Comparison of ENCODE assay signal across 9 cellular contexts in the genomic region with DNA sequence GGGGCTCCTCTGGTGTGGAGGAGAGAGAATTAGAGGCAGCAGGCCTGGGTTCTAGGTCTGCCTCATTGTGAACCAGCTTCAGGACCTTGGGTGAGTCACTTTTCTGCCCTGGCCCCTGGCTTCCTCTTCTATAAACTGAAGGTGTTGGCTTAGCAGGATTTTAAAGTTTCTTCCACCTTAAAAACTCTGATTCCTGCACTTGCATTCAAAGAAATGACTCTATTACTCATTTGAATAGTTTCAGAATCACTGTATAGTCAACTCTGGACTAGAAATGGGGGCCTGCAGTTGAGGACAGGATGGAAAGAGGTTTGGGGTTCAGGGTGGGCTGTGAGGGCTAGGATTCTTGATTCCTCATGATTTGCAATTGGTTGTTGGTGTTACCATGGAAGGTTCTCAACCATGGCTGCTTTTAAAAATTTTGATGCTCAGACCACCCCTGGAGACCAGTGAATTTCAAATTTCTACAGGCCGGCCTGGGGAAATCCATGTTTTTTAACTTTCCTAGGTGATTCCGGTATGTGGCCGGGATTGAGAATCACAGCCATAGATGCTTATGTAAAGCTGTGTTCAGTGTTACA.
A peak's percentile ranks its signal among the peaks of the same experiment; 100 is the strongest.
DNase-seq lines count a peak whose midpoint lies in the region; ATAC-seq and FAIRE-seq lines count a peak whose summit lies in the region.
"Had no signal": no experiment of that assay in that cellular context is flagged by ENCODE, and none has a peak within 500 bp of the region (broad histone marks: within the 10 kb centered on the region; RNA-seq: fewer than 3 reads in every experiment).

No MANE protein-coding gene starts in this region.

- H3K4me1 Mint-ChIP-seq in stimulated activated naive B cell treated with anti-CD40 and anti-IgM and Interleukin-4, amounts not matched to agents 10 μg/mL and 1 μg/mL and 100 μg/mL, for 72 hours = peaks cover 0 to 84% of the 10 kb centered on the region in 2 donors

- peak overlapping the region; percentile 34 to 44 for H3K4me3 Mint-ChIP-seq in stimulated activated naive B cell treated with anti-CD40 and anti-IgM and Interleukin-4, amounts not matched to agents 10 μg/mL and 1 μg/mL and 100 μg/mL, for 72 hours
- H3K4me3 Mint-ChIP-seq: dendritic cell treated with granulocyte-macrophage colony-stimulating factor and Interleukin-4, amounts not matched to agents 40 ng/mL and 50 ng/mL, for 4 days had no signal

- DNase-seq in activated CD4-positive, alpha-beta T cell treated with anti-CD3 and anti-CD28 coated beads for 48 hours = peak; percentile 78
- no peak for DNase-seq in activated CD4-positive, alpha-beta T cell treated with anti-CD3 and anti-CD28 coated beads for 1 hour
- DNase-seq in activated naive CD4-positive, alpha-beta T cell treated with anti-CD3 and anti-CD28 coated beads, Interleukin-2, amount 50 U/mL, for 16 hours = peak; percentile 65
- peak; percentile 63 for DNase-seq in stimulated activated naive B cell treated with anti-CD40 and anti-IgM and Interleukin-4, amounts not matched to agents 10 μg/mL and 1 μg/mL and 100 μg/mL, for 72 hours
- no peak for DNase-seq in urothelium cell line (ENCODE audit: low spot score)
- DNase-seq in AG08396 (ENCODE audit: low spot score) = no peak

- ATAC-seq in HG03432 (IDR thresholded peaks at IDR 0.05; ENCODE audit: unreplicated experiment) = peak; percentile 29
- peak; percentile 56 to 57 for ATAC-seq in stimulated activated naive B cell treated with anti-CD40 and anti-IgM and Interleukin-4, amounts not matched to agents 10 μg/mL and 1 μg/mL and 100 μg/mL, for 72 hours (replicated peaks)
- ATAC-seq in GM21528 (IDR thresholded peaks at IDR 0.05; ENCODE audit: low FRiP score, unreplicated experiment) = no peak

- H3K27me3 Mint-ChIP-seq in stimulated activated naive B cell treated with anti-CD40 and anti-IgM and Interleukin-4, amounts not matched to agents 10 μg/mL and 1 μg/mL and 100 μg/mL, for 72 hours = no peaks in the 10 kb centered on the region

- peaks cover 15 to 32% of the 10 kb centered on the region in 2 donors for H3K36me3 Mint-ChIP-seq in stimulated activated naive B cell treated with anti-CD40 and anti-IgM and Interleukin-4, amounts not matched to agents 10 μg/mL and 1 μg/mL and 100 μg/mL, for 72 hours

- peaks cover 0 to 2% of the 10 kb centered on the region in 2 donors for H3K9me3 Mint-ChIP-seq in stimulated activated naive B cell treated with anti-CD40 and anti-IgM and Interleukin-4, amounts not matched to agents 10 μg/mL and 1 μg/mL and 100 μg/mL, for 72 hours
- H3K9me3 Mint-ChIP-seq: dendritic cell treated with granulocyte-macrophage colony-stimulating factor and Interleukin-4, amounts not matched to agents 40 ng/mL and 50 ng/mL, for 4 days had no signal

- no peak for FAIRE-seq in urothelium cell line (lab: Jason Lieb, UNC)

- peak overlapping the region; percentile 91 for H3K27ac Mint-ChIP-seq in stimulated activated naive B cell treated with anti-CD40 and anti-IgM and Interleukin-4, amounts not matched to agents 10 μg/mL and 1 μg/mL and 100 μg/mL, for 72 hours

Comparison
In these comparisons a context has a peak if more than half of its experiments do, and no peak if none do; other contexts are left out.
1. DNase-seq: peak in activated CD4-positive, alpha-beta T cell treated with anti-CD3 and anti-CD28 coated beads for 48 hours (single experiment), activated naive CD4-positive, alpha-beta T cell treated with anti-CD3 and anti-CD28 coated beads, Interleukin-2, amount 50 U/mL, for 16 hours (single experiment) and stimulated activated naive B cell treated with anti-CD40 and anti-IgM and Interleukin-4, amounts not matched to agents 10 μg/mL and 1 μg/mL and 100 μg/mL, for 72 hours (single experiment); none in activated CD4-positive, alpha-beta T cell treated with anti-CD3 and anti-CD28 coated beads for 1 hour (single experiment), urothelium cell line (single experiment) and AG08396 (single experiment).